ENCODE assay signal across 6 cellular contexts in genomic region chr3:118927449-118927848, GRCh38.
"Had no signal": no experiment of that assay in that cellular context is flagged by ENCODE, and none has a peak within 500 bp of the region (broad histone marks: within the 10 kb centered on the region; RNA-seq: fewer than 3 reads in every experiment).

No MANE protein-coding gene starts in this region.

- DNase-seq: GM23248, GOT3, H7, H9, HCEC 1CT, HFFc6 had no signal
